Comparison of ENCODE assay signal across 28 cellular contexts in the genomic region with DNA sequence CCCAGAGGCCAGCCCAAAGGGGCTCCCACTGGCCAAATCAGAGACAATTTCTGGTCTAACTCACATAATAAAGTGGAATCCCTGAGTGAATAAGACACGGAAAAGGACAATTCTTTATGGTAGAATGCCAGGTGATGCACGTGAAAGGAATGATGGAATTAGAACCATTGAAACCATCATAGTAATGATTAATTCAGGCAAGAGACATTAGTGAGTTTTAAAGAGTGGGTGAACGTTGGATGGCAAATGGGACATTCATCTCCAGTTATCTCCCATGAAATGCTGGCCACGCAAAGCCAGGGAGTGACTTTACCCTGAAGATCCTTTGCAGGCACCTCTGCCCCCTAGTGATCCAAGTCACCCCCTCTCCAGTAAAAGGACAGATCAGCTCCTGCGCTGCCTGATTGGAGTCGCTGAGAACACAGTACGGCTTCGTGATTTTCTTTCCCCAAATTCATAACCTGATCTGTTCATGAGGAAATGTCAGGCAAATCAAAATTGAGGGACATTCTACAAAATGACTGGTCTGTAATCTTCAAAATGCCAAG.
"Had no signal": no experiment of that assay in that cellular context is flagged by ENCODE, and none has a peak within 500 bp of the region (broad histone marks: within the 10 kb centered on the region; RNA-seq: fewer than 3 reads in every experiment).

No MANE protein-coding gene starts in this region.

- H3K27ac Mint-ChIP-seq: activated naive CD4-positive, alpha-beta T cell treated with anti-CD3 and anti-CD28 coated beads, Interleukin-2, amount 50 U/mL, for 24 hours; activated naive CD8-positive, alpha-beta T cell treated with anti-CD3 and anti-CD28 coated beads, Interleukin-2, amount 50 U/mL, for 24 hours; activated T-cell treated with anti-CD3 and anti-CD28 coated beads, Interleukin-2, amount 50 U/mL, for 24 hours; activated T-helper 17 cell treated with anti-CD3 and anti-CD28 coated beads, Interleukin-2, amount 50 U/mL, for 72 hours; naive B cell; nephron progenitor cell; progenitor cell of endocrine pancreas; stimulated activated memory B cell treated with anti-CD40 and anti-IgM and Interleukin-4, amounts not matched to agents 10 μg/mL and 1 μg/mL and 100 μg/mL, for 72 hours; stimulated activated naive CD8-positive, alpha-beta T cell treated with anti-CD3 and anti-CD28 coated beads, Interleukin-15, amount 100 ng/mL, for 72 hours; T-helper 17 cell had no signal

- H3K4me3 ChIP-seq: esophagus squamous epithelium, left ventricle myocardium inferior, ovary, sigmoid colon, thyroid gland, upper lobe of left lung, vagina had no signal

- H3K9me3 ChIP-seq: esophagus squamous epithelium, left ventricle myocardium inferior, neutrophil, ovary, sigmoid colon, thyroid gland, vagina had no signal

- H3K4me1 Mint-ChIP-seq: activated naive CD4-positive, alpha-beta T cell treated with anti-CD3 and anti-CD28 coated beads, Interleukin-2, amount 50 U/mL, for 24 hours; activated naive CD8-positive, alpha-beta T cell treated with anti-CD3 and anti-CD28 coated beads, Interleukin-2, amount 50 U/mL, for 24 hours; activated T-helper 17 cell treated with anti-CD3 and anti-CD28 coated beads, Interleukin-2, amount 50 U/mL, for 72 hours; stimulated activated memory B cell treated with anti-CD40 and anti-IgM and Interleukin-4, amounts not matched to agents 10 μg/mL and 1 μg/mL and 100 μg/mL, for 72 hours; stimulated activated naive CD8-positive, alpha-beta T cell treated with anti-CD3 and anti-CD28 coated beads, Interleukin-15, amount 100 ng/mL, for 72 hours; T-helper 17 cell had no signal

- H3K4me1 ChIP-seq: esophagus squamous epithelium, left ventricle myocardium inferior, sigmoid colon, upper lobe of left lung, vagina had no signal

- H3K4me3 Mint-ChIP-seq: activated naive CD4-positive, alpha-beta T cell treated with anti-CD3 and anti-CD28 coated beads, Interleukin-2, amount 50 U/mL, for 24 hours; activated naive CD8-positive, alpha-beta T cell treated with anti-CD3 and anti-CD28 coated beads, Interleukin-2, amount 50 U/mL, for 24 hours; activated T-cell treated with anti-CD3 and anti-CD28 coated beads, Interleukin-2, amount 50 U/mL, for 24 hours; activated T-helper 17 cell treated with anti-CD3 and anti-CD28 coated beads, Interleukin-2, amount 50 U/mL, for 72 hours; naive B cell; nephron progenitor cell; stimulated activated memory B cell treated with anti-CD40 and anti-IgM and Interleukin-4, amounts not matched to agents 10 μg/mL and 1 μg/mL and 100 μg/mL, for 72 hours; stimulated activated naive CD8-positive, alpha-beta T cell treated with anti-CD3 and anti-CD28 coated beads, Interleukin-15, amount 100 ng/mL, for 72 hours; T-helper 17 cell had no signal

- H3K9me3 Mint-ChIP-seq: activated naive CD4-positive, alpha-beta T cell treated with anti-CD3 and anti-CD28 coated beads, Interleukin-2, amount 50 U/mL, for 24 hours; activated naive CD8-positive, alpha-beta T cell treated with anti-CD3 and anti-CD28 coated beads, Interleukin-2, amount 50 U/mL, for 24 hours had no signal

- H3K36me3 ChIP-seq: esophagus squamous epithelium, left ventricle myocardium inferior, neutrophil, ovary, sigmoid colon, thyroid gland, upper lobe of left lung, vagina had no signal

- H3K27me3 ChIP-seq: ovary, thyroid gland, upper lobe of left lung, vagina had no signal

- DNase-seq: activated CD4-positive, alpha-beta T cell treated with anti-CD3 and anti-CD28 coated beads for 48 hours; activated CD4-positive, alpha-beta T cell treated with anti-CD3 and anti-CD28 coated beads, Interleukin-2, amount 50 U/mL, for 48 hours; activated CD8-positive, alpha-beta memory T cell treated with anti-CD3 and anti-CD28 coated beads for 24 hours; activated naive CD8-positive, alpha-beta T cell treated with anti-CD3 and anti-CD28 coated beads, Interleukin-2, amount 50 U/mL, for 24 hours; activated T-cell treated with anti-CD3 and anti-CD28 coated beads, Interleukin-2, amount 50 U/mL, for 24 hours; central memory CD4-positive, alpha-beta T cell; esophagus squamous epithelium; left ventricle myocardium inferior; naive B cell; nephron progenitor cell; ovary; retina; sigmoid colon; small intestine; stimulated activated CD4-positive, alpha-beta T cell treated with anti-CD3 and anti-CD28 coated beads, Interleukin-1b, Interleukin-23, amount 100 ng/mL, for 48 hours; stimulated activated CD4-positive, alpha-beta T cell treated with anti-CD3 and anti-CD28 coated beads, Interleukin-4, amount 100 ng/mL, for 4 hours; stimulated activated CD8-positive, alpha-beta memory T cell treated with anti-CD3 and anti-CD28 coated beads, Interleukin-4, amount 100 ng/mL, for 48 hours; stimulated activated naive CD8-positive, alpha-beta T cell treated with anti-CD3 and anti-CD28 coated beads, Interleukin-15, amount 100 ng/mL, for 72 hours; T-helper 17 cell; T1000; thyroid gland; upper lobe of left lung had no signal

- H3K36me3 Mint-ChIP-seq: activated naive CD4-positive, alpha-beta T cell treated with anti-CD3 and anti-CD28 coated beads, Interleukin-2, amount 50 U/mL, for 24 hours; stimulated activated memory B cell treated with anti-CD40 and anti-IgM and Interleukin-4, amounts not matched to agents 10 μg/mL and 1 μg/mL and 100 μg/mL, for 72 hours had no signal

- H3K27ac ChIP-seq: esophagus squamous epithelium, left ventricle myocardium inferior, neutrophil, ovary, sigmoid colon, thyroid gland, upper lobe of left lung, vagina had no signal
